1 cellular context compared by ENCODE assay signal in genomic region chr10:87691515-87692070, GRCh38.
A peak's percentile ranks its signal among the peaks of the same experiment; 100 is the strongest.
TF ChIP-seq lines count a peak whose summit lies in the region.

No MANE protein-coding gene starts in this region.

TF ChIP-seq in K562, 482 proteins besides CTCF, POLR2A, EP300 and RAD21 (continued from another document and continues in another):
- TF ChIP-seq MLLT1 (IDR thresholded peaks at IDR 0.05) (no peak), NR2C2 (CRISPR knock-in tag; IDR thresholded peaks at IDR 0.05) (no peak), NR2C2 (tag; IDR thresholded peaks at IDR 0.05) (no peak), ZNF239 (CRISPR knock-in tag; IDR thresholded peaks at IDR 0.05) (no peak), NFE2 (IDR thresholded peaks at IDR 0.05; ENCODE audit: low read depth) (no peak), PKNOX1 (IDR thresholded peaks at IDR 0.05) (no peak), GABPB2 (CRISPR knock-in tag; conservative IDR thresholded peaks at IDR 0.05) (no peak), STAT5A (IDR thresholded peaks at IDR 0.05; ENCODE audit: borderline replicate concordance, low read length) (peak; percentile 46), ETV1 (tag; conservative IDR thresholded peaks at IDR 0.05; ENCODE audit: low read depth) (no peak), PBX2 (CRISPR knock-in tag; IDR thresholded peaks at IDR 0.05; ENCODE audit: low read depth) (no peak), PBX2 (tag; conservative IDR thresholded peaks at IDR 0.05; ENCODE audit: low read depth) (no peak), MAZ (CRISPR knock-in tag; conservative IDR thresholded peaks at IDR 0.05 in 1 of 2, IDR thresholded peaks at IDR 0.05 in 1 of 2) (no peak), NR0B1 (IDR thresholded peaks at IDR 0.05; ENCODE audit: partially characterized antibody) (no peak), BRD4 (IDR thresholded peaks at IDR 0.05) (no peak), ATF3 (IDR thresholded peaks at IDR 0.05) (no peak), ATF3 (CRISPR knock-in tag; conservative IDR thresholded peaks at IDR 0.05) (no peak), ZNF407 (IDR thresholded peaks at IDR 0.05; ENCODE audit: low read depth) (no peak), U2AF1 (optimal IDR thresholded peaks at IDR 0.05; ENCODE audit: low read depth, low read length) (no peak), BCOR (IDR thresholded peaks at IDR 0.05) (peak; percentile 44; the same call in 1 of the 2 replicates), RFX5 (IDR thresholded peaks at IDR 0.05; ENCODE audit: low read depth, low read length) (no peak), ARID4B (CRISPR knock-in tag; IDR thresholded peaks at IDR 0.05) (no peak), THRAP3 (IDR thresholded peaks at IDR 0.05; ENCODE audit: borderline replicate concordance) (no peak), TAL1 (IDR thresholded peaks at IDR 0.05) (peak; percentile 69), EHMT2 (IDR thresholded peaks at IDR 0.05) (0 out of 2 replicates have a peak, but pooled peaks have one; percentile 30), TARDBP (IDR thresholded peaks at IDR 0.05) (no peak), CTBP1 (IDR thresholded peaks at IDR 0.05; ENCODE audit: borderline replicate concordance) (no peak; the same call in 1 of the 2 replicates), IRF2 (CRISPR knock-in tag; IDR thresholded peaks at IDR 0.05) (no peak), CHAMP1 (IDR thresholded peaks at IDR 0.05) (no peak), NCOR1 (IDR thresholded peaks at IDR 0.05) (peak; percentile 58), BCL6 (CRISPR knock-in tag; IDR thresholded peaks at IDR 0.05) (no peak), CREB5 (CRISPR knock-in tag; IDR thresholded peaks at IDR 0.05) (no peak), ZC3H8 (IDR thresholded peaks at IDR 0.05) (no peak), BRD9 (IDR thresholded peaks at IDR 0.05; ENCODE audit: low read depth, partially characterized antibody) (no peak), MEF2A (IDR thresholded peaks at IDR 0.05; ENCODE audit: control insufficient read depth, low read depth, low read length) (0 out of 2 replicates have a peak, but pooled peaks have one; percentile 1), FOS (IDR thresholded peaks at IDR 0.05; ENCODE audit: extremely low read depth, insufficient read length) (no peak)
